28 cellular contexts compared by ENCODE assay signal in the genomic region with DNA sequence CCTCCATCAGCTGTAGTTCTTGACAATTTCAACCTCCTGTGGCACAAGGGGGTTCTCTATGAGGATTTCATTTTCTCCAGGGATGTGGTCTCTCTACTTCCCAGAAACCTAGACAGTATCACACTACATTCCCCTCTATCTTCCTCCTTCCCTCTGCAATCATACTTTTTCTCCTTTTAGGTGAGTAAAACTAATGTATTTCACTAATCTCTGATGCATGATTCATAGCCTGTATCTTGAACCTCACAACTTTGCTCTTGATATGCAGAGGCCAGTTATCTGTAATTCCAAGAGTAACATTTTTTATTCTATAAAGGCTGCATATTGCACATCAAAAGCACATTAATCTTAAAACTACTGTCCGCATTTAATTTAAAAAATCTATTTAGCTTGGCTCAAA.
"Had no signal": no experiment of that assay in that cellular context is flagged by ENCODE, and none has a peak within 500 bp of the region (broad histone marks: within the 10 kb centered on the region; RNA-seq: fewer than 3 reads in every experiment).

No MANE protein-coding gene starts in this region.

- H3K9me3 Mint-ChIP-seq: type B pancreatic cell had no signal

- H3K27me3 Mint-ChIP-seq: stimulated activated memory B cell treated with anti-CD40 and anti-IgM and Interleukin-4, amounts not matched to agents 10 μg/mL and 1 μg/mL and 100 μg/mL, for 72 hours; stimulated activated naive CD8-positive, alpha-beta T cell treated with anti-CD3 and anti-CD28 coated beads, Interleukin-15, amount 100 ng/mL, for 72 hours; stimulated activated naive CD8-positive, alpha-beta T cell treated with anti-CD3 and anti-CD28 coated beads, Interleukin-15, Interleukin-2, amounts not matched to agents 100 ng/mL and 50 ng/mL, for 24 hours; type B pancreatic cell had no signal

- H3K4me3 Mint-ChIP-seq: stimulated activated effector memory CD8-positive, alpha-beta T cell treated with anti-CD3 and anti-CD28 coated beads, Interleukin-12 subunit alpha, Interleukin-12 subunit beta, amount 100 ng/mL, for 72 hours; stimulated activated memory B cell treated with anti-CD40 and anti-IgM and Interleukin-4, amounts not matched to agents 10 μg/mL and 1 μg/mL and 100 μg/mL, for 72 hours; stimulated activated naive B cell treated with anti-CD40 and anti-IgM and Interleukin-4, amounts not matched to agents 10 μg/mL and 1 μg/mL and 100 μg/mL, for 72 hours; stimulated activated naive CD8-positive, alpha-beta T cell treated with anti-CD3 and anti-CD28 coated beads, Interleukin-15, amount 100 ng/mL, for 72 hours; stimulated activated naive CD8-positive, alpha-beta T cell treated with anti-CD3 and anti-CD28 coated beads, Interleukin-15, Interleukin-2, amounts not matched to agents 100 ng/mL and 50 ng/mL, for 24 hours; type B pancreatic cell had no signal

- H3K27me3 ChIP-seq: stomach, suprapubic skin, testis, thyroid gland, tibial artery, tibial nerve, transverse colon, upper lobe of left lung, upper lobe of right lung, uterus, vagina had no signal

- H3K27ac Mint-ChIP-seq: stimulated activated effector memory CD8-positive, alpha-beta T cell treated with anti-CD3 and anti-CD28 coated beads, Interleukin-12 subunit alpha, Interleukin-12 subunit beta, amount 100 ng/mL, for 72 hours; stimulated activated memory B cell treated with anti-CD40 and anti-IgM and Interleukin-4, amounts not matched to agents 10 μg/mL and 1 μg/mL and 100 μg/mL, for 72 hours; stimulated activated naive B cell treated with anti-CD40 and anti-IgM and Interleukin-4, amounts not matched to agents 10 μg/mL and 1 μg/mL and 100 μg/mL, for 72 hours; stimulated activated naive CD8-positive, alpha-beta T cell treated with anti-CD3 and anti-CD28 coated beads, Interleukin-15, amount 100 ng/mL, for 72 hours; stimulated activated naive CD8-positive, alpha-beta T cell treated with anti-CD3 and anti-CD28 coated beads, Interleukin-15, Interleukin-2, amounts not matched to agents 100 ng/mL and 50 ng/mL, for 24 hours; type B pancreatic cell had no signal

- H3K36me3 Mint-ChIP-seq: stimulated activated effector memory CD8-positive, alpha-beta T cell treated with anti-CD3 and anti-CD28 coated beads, Interleukin-12 subunit alpha, Interleukin-12 subunit beta, amount 100 ng/mL, for 72 hours; type B pancreatic cell had no signal

- H3K4me1 ChIP-seq: stomach, suprapubic skin, testis, thyroid gland, tibial artery, transverse colon, upper lobe of left lung, upper lobe of right lung, uterus had no signal

- H3K36me3 ChIP-seq: stomach, suprapubic skin, thoracic aorta, thyroid gland, tibial artery, tibial nerve, transverse colon, upper lobe of left lung, upper lobe of right lung, uterus, vagina had no signal

- H3K4me3 ChIP-seq: stomach, suprapubic skin, testis, thoracic aorta, thyroid gland, tibial artery, tibial nerve, transverse colon, upper lobe of left lung, upper lobe of right lung, uterus, vagina had no signal

- H3K9me3 ChIP-seq: suprapubic skin, testis, thyroid gland, upper lobe of right lung, uterus, vagina had no signal

- DNase-seq: stimulated activated CD4-positive, alpha-beta T cell treated with anti-CD3 and anti-CD28 coated beads, Interleukin-2, amount 100 ng/mL, for 48 hours; stimulated activated CD4-positive, alpha-beta T cell treated with anti-CD3 and anti-CD28 coated beads, Interleukin-4, amount 100 ng/mL, for 1 hour; stimulated activated CD4-positive, alpha-beta T cell treated with anti-CD3 and anti-CD28 coated beads, Interleukin-4, amount 100 ng/mL, for 4 hours; stimulated activated CD8-positive, alpha-beta memory T cell treated with anti-CD3 and anti-CD28 coated beads, Interleukin-4, amount 100 ng/mL, for 48 hours; stimulated activated naive B cell treated with anti-CD40 and anti-IgM and Interleukin-4, amounts not matched to agents 10 μg/mL and 1 μg/mL and 100 μg/mL, for 72 hours; stimulated activated naive CD4-positive, alpha-beta T cell; stimulated activated naive CD4-positive, alpha-beta T cell treated with Interleukin-2 at 50 U/mL for 16 hours; stimulated activated naive CD8-positive, alpha-beta T cell treated with anti-CD3 and anti-CD28 coated beads, Interleukin-15, amount 100 ng/mL, for 72 hours; stimulated activated naive CD8-positive, alpha-beta T cell treated with anti-CD3 and anti-CD28 coated beads, Interleukin-15, Interleukin-2, amounts not matched to agents 100 U/mL and 50 U/mL, for 24 hours; stomach; substantia nigra; testis; thyroid gland; tibial artery; transverse colon; trophoblast cell; upper lobe of left lung; upper lobe of right lung; uterus had no signal

- H3K4me1 Mint-ChIP-seq: stimulated activated effector memory CD8-positive, alpha-beta T cell treated with anti-CD3 and anti-CD28 coated beads, Interleukin-12 subunit alpha, Interleukin-12 subunit beta, amount 100 ng/mL, for 72 hours; stimulated activated memory B cell treated with anti-CD40 and anti-IgM and Interleukin-4, amounts not matched to agents 10 μg/mL and 1 μg/mL and 100 μg/mL, for 72 hours; stimulated activated naive B cell treated with anti-CD40 and anti-IgM and Interleukin-4, amounts not matched to agents 10 μg/mL and 1 μg/mL and 100 μg/mL, for 72 hours; stimulated activated naive CD8-positive, alpha-beta T cell treated with anti-CD3 and anti-CD28 coated beads, Interleukin-15, amount 100 ng/mL, for 72 hours had no signal

- FAIRE-seq: urothelium cell line had no signal

- H3K27ac ChIP-seq: stomach, suprapubic skin, testis, thoracic aorta, thyroid gland, tibial artery, tibial nerve, transverse colon, upper lobe of left lung, upper lobe of right lung, uterus, vagina had no signal

- ATAC-seq: stimulated activated effector memory CD8-positive, alpha-beta T cell treated with anti-CD3 and anti-CD28 coated beads, Interleukin-12 subunit alpha, Interleukin-12 subunit beta, amount 100 ng/mL, for 72 hours; stimulated activated memory B cell treated with anti-CD40 and anti-IgM and Interleukin-4, amounts not matched to agents 10 μg/mL and 1 μg/mL and 100 μg/mL, for 72 hours; stimulated activated naive B cell treated with anti-CD40 and anti-IgM and Interleukin-4, amounts not matched to agents 10 μg/mL and 1 μg/mL and 100 μg/mL, for 72 hours; stimulated activated naive CD8-positive, alpha-beta T cell treated with anti-CD3 and anti-CD28 coated beads, Interleukin-15, amount 100 ng/mL, for 72 hours; stimulated activated naive CD8-positive, alpha-beta T cell treated with anti-CD3 and anti-CD28 coated beads, Interleukin-15, Interleukin-2, amounts not matched to agents 100 U/mL and 50 U/mL, for 24 hours; upper lobe of right lung had no signal
